1 cellular context compared by ENCODE assay signal in the genomic region with DNA sequence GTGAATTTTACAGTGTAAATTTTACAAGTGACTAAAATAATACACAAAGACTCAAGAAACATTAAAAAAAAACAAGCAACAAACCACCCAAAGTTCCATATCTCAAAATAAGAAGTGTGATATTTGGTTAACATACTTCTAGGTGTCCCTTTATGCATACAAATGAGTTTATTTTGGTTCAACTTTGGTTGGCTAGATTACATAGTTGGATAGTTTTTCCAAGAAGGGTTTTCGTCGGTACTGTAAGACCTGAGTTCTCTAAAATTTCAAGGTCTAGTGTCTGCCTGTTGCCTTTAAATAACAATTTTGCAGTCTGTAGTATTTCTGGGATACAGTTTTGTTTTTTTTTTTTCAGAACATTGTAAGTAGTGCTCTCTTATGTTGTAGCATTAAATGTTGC.
TF ChIP-seq lines count a peak whose summit lies in the region.

No MANE protein-coding gene starts in this region.

TF ChIP-seq in WTC11, 78 proteins besides CTCF, POLR2A, EP300 and RAD21 (continued from another document):
- no peak for TF ChIP-seq SP1 (CRISPR knock-in tag; conservative IDR thresholded peaks at IDR 0.05)
- TF ChIP-seq, protein P1, sequence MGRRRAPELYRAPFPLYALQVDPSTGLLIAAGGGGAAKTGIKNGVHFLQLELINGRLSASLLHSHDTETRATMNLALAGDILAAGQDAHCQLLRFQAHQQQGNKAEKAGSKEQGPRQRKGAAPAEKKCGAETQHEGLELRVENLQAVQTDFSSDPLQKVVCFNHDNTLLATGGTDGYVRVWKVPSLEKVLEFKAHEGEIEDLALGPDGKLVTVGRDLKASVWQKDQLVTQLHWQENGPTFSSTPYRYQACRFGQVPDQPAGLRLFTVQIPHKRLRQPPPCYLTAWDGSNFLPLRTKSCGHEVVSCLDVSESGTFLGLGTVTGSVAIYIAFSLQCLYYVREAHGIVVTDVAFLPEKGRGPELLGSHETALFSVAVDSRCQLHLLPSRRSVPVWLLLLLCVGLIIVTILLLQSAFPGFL (CRISPR knock-in tag; IDR thresholded peaks at IDR 0.05; ENCODE audit: borderline replicate concordance): no peak
- no peak for TF ChIP-seq HMGA2 (CRISPR knock-in tag; IDR thresholded peaks at IDR 0.05)
TF ChIP-seq in WTC11: peak in this region for 0.
